8 cellular contexts compared by ENCODE assay signal in genomic region chr9:83622433-83622813, GRCh38. TPM values are rescaled to one million over a fixed set of nuclear protein-coding genes. Genes with fewer than 3 reads are reported as not detected.
DNase-seq lines count a peak whose midpoint lies in the region; ATAC-seq and TF ChIP-seq lines count a peak whose summit lies in the region.

No MANE protein-coding gene starts in this region.

- TF ChIP-seq CTCF in RWPE1 (conservative IDR thresholded peaks at IDR 0.05; ENCODE audit: low read depth) (no peak), fibroblast of lung (conservative IDR thresholded peaks at IDR 0.05 in 1 of 2, IDR thresholded peaks at IDR 0.05 in 1 of 2; ENCODE audit: low read depth in 1 of 2, low read length in 2 of 2) (no peak), gastrocnemius medialis (IDR thresholded peaks at IDR 0.05 in 4 of 5, conservative IDR thresholded peaks at IDR 0.05 in 1 of 5) (no peak), foreskin keratinocyte (conservative IDR thresholded peaks at IDR 0.05) (no peak)

- intact Hi-C loops in activated naive CD4-positive, alpha-beta T cell treated with anti-CD3 and anti-CD28 coated beads for 36 hours (cut with micrococcal nuclease), result loop anchor here (5.0 to 10.0 kb wide), 3 partner anchors 195 to 695 kb away; partner anchors contain the start of gene GKAP1
- intact Hi-C loops in gastrocnemius medialis (cut with DNase I; ENCODE audit: low total_unique reads), result loop anchor here (5.0 kb wide), 1 partner anchor 300 kb away; the partner anchor contains the start of gene KIF27

- no peak for DNase-seq in activated naive CD4-positive, alpha-beta T cell treated with anti-CD3 and anti-CD28 coated beads for 36 hours
- no peak for DNase-seq in activated naive CD4-positive, alpha-beta T cell treated with anti-CD3 and anti-CD28 coated beads, Interleukin-2, amount 50 U/mL, for 16 hours
- no peak for DNase-seq in RWPE1 (ENCODE audit: low spot score)
- DNase-seq in fibroblast of lung (ENCODE audit: low read depth in 2 of 2), result no peak
- DNase-seq in gastrocnemius medialis, result no peak
- no peak for DNase-seq in NCI-H1930 (lab: John Stamatoyannopoulos, UW)
- DNase-seq in hypothalamus (lab: John Stamatoyannopoulos, UW), result no peak
- DNase-seq in foreskin keratinocyte, result no peak

- H3K27me3 ChIP-seq in fibroblast of lung (ENCODE audit: control insufficient read depth, insufficient read depth, low read length) (no peaks in the 10 kb centered on the region), gastrocnemius medialis (no peaks in the 10 kb centered on the region), foreskin keratinocyte (no peaks in the 10 kb centered on the region)

- peaks cover 24% of the 10 kb centered on the region for H3K4me1 Mint-ChIP-seq in activated naive CD4-positive, alpha-beta T cell treated with anti-CD3 and anti-CD28 coated beads for 36 hours (ENCODE audit: low read depth)

- H3K36me3 Mint-ChIP-seq in activated naive CD4-positive, alpha-beta T cell treated with anti-CD3 and anti-CD28 coated beads for 36 hours (ENCODE audit: low read depth), result peaks cover 8% of the 10 kb centered on the region

- no peaks in the 10 kb centered on the region for H4K20me1 ChIP-seq in fibroblast of lung (ENCODE audit: control insufficient read depth, extremely low read depth, insufficient read depth, low read length)

- H3K27ac Mint-ChIP-seq in activated naive CD4-positive, alpha-beta T cell treated with anti-CD3 and anti-CD28 coated beads for 36 hours, result peak overlapping the region; percentile 93

- in situ Hi-C loops in gastrocnemius medialis (cut with MboI; ENCODE audit: low sequenced_read_pairs in 4 of 4), result loop anchor here in 2 of 4 donors (25.0 kb wide), 1 partner anchor 290 kb away; the partner anchor contains the start of gene KIF27 (in 2 of the 2)

- peak overlapping the region; percentile 77 for H2AFZ ChIP-seq in fibroblast of lung (ENCODE audit: low read length)

- CTCF ChIA-PET in activated naive CD4-positive, alpha-beta T cell treated with anti-CD3 and anti-CD28 coated beads for 36 hours (lab: Charles Lee), result interaction anchor here (1.6 to 3.3 kb wide), 2 partner anchors 22 to 289 kb away, joined by 6 to 25 read pairs; no protein-coding TSS in a partner anchor
- CTCF ChIA-PET in RWPE1 (lab: Yijun Ruan, JAX), result interaction anchor here (0.6 to 1.3 kb wide), 2 partner anchors 11 to 402 kb away, joined by 3 to 7 read pairs; no protein-coding TSS in a partner anchor

- H3K27me3 Mint-ChIP-seq in activated naive CD4-positive, alpha-beta T cell treated with anti-CD3 and anti-CD28 coated beads for 36 hours (ENCODE audit: low read depth), result no peaks in the 10 kb centered on the region

- peak overlapping the region; percentile 55 for H3K4me2 ChIP-seq in fibroblast of lung (ENCODE audit: extremely low read depth, insufficient read depth, low read length)

- no peak for TF ChIP-seq POLR2A in gastrocnemius medialis (IDR thresholded peaks at IDR 0.05)

- peaks cover 3% of the 10 kb centered on the region for H3K4me1 ChIP-seq in fibroblast of lung (ENCODE audit: control insufficient read depth, extremely low read depth, insufficient read depth, low read length)
- H3K4me1 ChIP-seq in gastrocnemius medialis, result peaks cover 6 to 12% of the 10 kb centered on the region in 2 donors
- H3K4me1 ChIP-seq in foreskin keratinocyte, result no peaks in the 10 kb centered on the region

- H3K9me3 ChIP-seq in fibroblast of lung (ENCODE audit: control insufficient read depth, insufficient read depth, low read depth, low read length) (no peaks in the 10 kb centered on the region), gastrocnemius medialis (no peaks in the 10 kb centered on the region)

- no peak for ATAC-seq in gastrocnemius medialis
- ATAC-seq in foreskin keratinocyte, result no peak

- H3K27ac ChIP-seq in RWPE1 (peak overlapping the region; percentile 71), fibroblast of lung (ENCODE audit: insufficient read depth, low read length) (peak overlapping the region; percentile 64), gastrocnemius medialis (peak overlapping the region; percentile 67 to 73 (median 70)), foreskin keratinocyte (no peak overlapping the region)

- H3K4me3 Mint-ChIP-seq in activated naive CD4-positive, alpha-beta T cell treated with anti-CD3 and anti-CD28 coated beads for 36 hours, result peak overlapping the region; percentile 72

- H3K36me3 ChIP-seq in fibroblast of lung (ENCODE audit: control insufficient read depth, insufficient read depth, low read length) (no peaks in the 10 kb centered on the region), gastrocnemius medialis (peaks cover 0 to 7% of the 10 kb centered on the region in 2 donors)

- no peaks in the 10 kb centered on the region for H3K79me2 ChIP-seq in fibroblast of lung (ENCODE audit: control insufficient read depth, insufficient read depth, low read length)

- peak overlapping the region; percentile 85 for H3K9ac ChIP-seq in fibroblast of lung (ENCODE audit: insufficient read depth, low read length)

- H3K4me3 ChIP-seq in fibroblast of lung (replicated peaks in 1 of 4; ENCODE audit: control extremely low read depth in 1 of 4, insufficient read depth in 1 of 4, low read depth in 3 of 4, low read length in 4 of 4), result peak overlapping the region; percentile 58 to 73 (median 64)
- peak overlapping the region; percentile 70 to 84 (median 78) for H3K4me3 ChIP-seq in gastrocnemius medialis

- no peaks in the 10 kb centered on the region for H3K9me3 Mint-ChIP-seq in activated naive CD4-positive, alpha-beta T cell treated with anti-CD3 and anti-CD28 coated beads for 36 hours

- POLR2A ChIA-PET in RWPE1 (lab: Yijun Ruan, JAX; ENCODE audit: low non-redundant PET), result no interaction called here

RNA-seq across cellular contexts. Expression of gene IDNK, which starts 0.5 kb away (rescaled TPM):
- 1 to 10 TPM; 2.7 to 3.2 TPM for total RNA-seq in activated naive CD4-positive, alpha-beta T cell treated with anti-CD3 and anti-CD28 coated beads for 36 hours
- total RNA-seq in fibroblast of lung, result 5.9 and 7.8 TPM in 2 replicates
- 4.5 and 7.0 TPM in 2 replicates for polyA plus RNA-seq in fibroblast of lung
- 4.6 and 7.6 TPM in 2 replicates for polyA plus RNA-seq in fibroblast of lung (2012)
- 1.5 TPM in 1 of 2 replicates, not detected in the other for polyA minus RNA-seq in fibroblast of lung (ENCODE audit: low replicate concordance)
- 1 to 10 TPM in 2 of 4 donors, under 1 TPM in 1, not detected in 1; 0.60 to 2.9 (median 2.5) TPM for total RNA-seq in gastrocnemius medialis
- total RNA-seq in foreskin keratinocyte, result 1.9 and 2.2 TPM in 2 replicates
- 2.5 and 2.8 TPM in 2 replicates for polyA plus RNA-seq in foreskin keratinocyte
